25 cellular contexts compared by ENCODE assay signal in the genomic region with DNA sequence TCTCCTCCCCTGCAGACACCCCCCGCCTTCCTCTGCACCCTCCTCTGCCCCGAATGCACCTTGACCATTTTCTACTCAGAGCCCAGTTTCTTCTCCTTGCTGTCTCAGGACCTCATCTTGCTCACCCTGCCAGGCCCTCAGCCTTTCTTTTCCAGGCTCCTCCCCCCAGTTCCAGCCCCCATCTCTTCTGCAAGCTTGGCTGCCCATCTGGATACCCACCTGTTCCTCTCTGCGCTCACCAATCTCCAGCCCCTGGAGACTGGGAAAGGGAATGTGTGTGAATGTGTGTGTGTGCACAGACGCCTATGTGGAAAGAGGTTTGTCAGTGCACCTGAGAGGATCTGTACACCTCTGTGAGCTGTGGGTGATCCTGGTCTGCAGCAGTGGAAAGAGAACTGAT. TPM values are rescaled to one million over a fixed set of nuclear protein-coding genes. Genes with fewer than 3 reads are reported as not detected.
"Had no signal": no experiment of that assay in that cellular context is flagged by ENCODE, and none has a peak within 500 bp of the region (broad histone marks: within the 10 kb centered on the region; RNA-seq: fewer than 3 reads in every experiment).

No MANE protein-coding gene starts in this region.

- H3K27me3 ChIP-seq: body of pancreas, right atrium auricular region, upper lobe of left lung had no signal

- ATAC-seq: activated T-cell treated with anti-CD3 and anti-CD28 coated beads, Interleukin-2, amount 50 U/mL, for 72 hours; body of pancreas; esophagus mucosa; left lung; natural killer cell; WTC11 had no signal

- H3K9me3 Mint-ChIP-seq: activated T-cell treated with anti-CD3 and anti-CD28 coated beads, Interleukin-2, amount 50 U/mL, for 72 hours; central memory CD8-positive, alpha-beta T cell; memory B cell; natural killer cell; WTC11 had no signal

- H3K4me2 ChIP-seq: hepatocyte had no signal

- H3K4me3 ChIP-seq: body of pancreas, coronary artery, hepatocyte, left lung, right atrium auricular region, skin epidermis, upper lobe of left lung had no signal

- H3K27ac ChIP-seq: body of pancreas, coronary artery, hepatocyte, left lung, right atrium auricular region, skin epidermis, upper lobe of left lung had no signal

- H3K36me3 ChIP-seq: left lung, right atrium auricular region, upper lobe of left lung had no signal

- H3K4me3 Mint-ChIP-seq: activated naive CD8-positive, alpha-beta T cell; activated T-cell treated with anti-CD3 and anti-CD28 coated beads, Interleukin-2, amount 50 U/mL, for 72 hours; central memory CD8-positive, alpha-beta T cell; memory B cell; natural killer cell; WTC11 had no signal

- H3K9me3 ChIP-seq: body of pancreas, left lung, right atrium auricular region, upper lobe of left lung had no signal

- H3K36me3 Mint-ChIP-seq: activated naive CD8-positive, alpha-beta T cell; memory B cell; natural killer cell; WTC11 had no signal

- H3K4me1 ChIP-seq: body of pancreas, right atrium auricular region had no signal

- H3K79me2 ChIP-seq: hepatocyte had no signal

- H3K27ac Mint-ChIP-seq: activated naive CD8-positive, alpha-beta T cell; activated T-cell treated with anti-CD3 and anti-CD28 coated beads, Interleukin-2, amount 50 U/mL, for 72 hours; memory B cell; natural killer cell; progenitor cell of endocrine pancreas; WTC11 had no signal

- H2AFZ ChIP-seq: hepatocyte had no signal

- DNase-seq: activated CD4-positive, alpha-beta T cell treated with anti-CD3 and anti-CD28 coated beads for 48 hours; activated CD8-positive, alpha-beta memory T cell treated with anti-CD3 and anti-CD28 coated beads, Interleukin-2, amount 50 U/mL, for 48 hours; activated gamma-delta T cell; activated T-cell treated with anti-CD3 and anti-CD28 coated beads, Interleukin-2, amount 50 U/mL, for 72 hours; amniotic stem cell; body of pancreas; islet precursor cell; left lung; natural killer cell; stimulated activated CD4-positive, alpha-beta T cell treated with anti-CD3 and anti-CD28 coated beads, Interleukin-15, amount 100 ng/mL, for 24 hours; stimulated activated CD4-positive, alpha-beta T cell treated with anti-CD3 and anti-CD28 coated beads, Interleukin-4, amount 100 ng/mL, for 1 hour; stimulated activated naive CD4-positive, alpha-beta T cell treated with Interleukin-2 at 50 U/mL for 16 hours; T-helper 2 cell; upper lobe of left lung had no signal

- H3K27me3 Mint-ChIP-seq: activated naive CD8-positive, alpha-beta T cell; central memory CD8-positive, alpha-beta T cell had no signal

RNA-seq across cellular contexts. Expression of gene SLC22A12, which starts 36.4 kb away (rescaled TPM):
- total RNA-seq: activated T-cell treated with anti-CD3 and anti-CD28 coated beads, Interleukin-2, amount 50 U/mL, for 72 hours; body of pancreas; esophagus mucosa; hepatocyte; left lung; mucosa of gallbladder; natural killer cell; progenitor cell of endocrine pancreas; right atrium auricular region; upper lobe of left lung; WTC11 had no signal
